In the genomic region with DNA sequence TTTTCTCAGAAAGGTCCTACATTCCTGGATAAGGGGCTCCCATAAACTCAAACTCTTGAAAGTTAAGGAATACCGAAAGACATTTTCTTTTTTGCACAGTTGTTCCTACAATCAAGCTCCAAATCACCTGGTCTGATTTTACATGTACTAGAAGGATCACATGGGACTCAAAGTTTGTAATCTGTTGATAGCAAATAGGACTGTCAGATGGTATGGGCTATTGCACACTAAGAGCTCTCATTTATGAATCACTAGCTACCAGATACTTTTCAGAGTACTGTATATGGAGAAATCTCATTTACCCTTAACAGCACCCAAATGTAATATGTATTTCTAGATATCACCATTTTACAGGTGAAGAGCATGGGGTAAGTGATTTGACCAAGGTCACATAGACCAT, we compare ENCODE assay signal across 35 cellular contexts.
"Had no signal": no experiment of that assay in that cellular context is flagged by ENCODE, and none has a peak within 500 bp of the region (broad histone marks: within the 10 kb centered on the region; RNA-seq: fewer than 3 reads in every experiment).

No MANE protein-coding gene starts in this region.

- H3K27ac ChIP-seq: adrenal gland, ascending aorta, brain microvascular endothelial cell, colonic mucosa, esophagus muscularis mucosa, foreskin keratinocyte, gastrocnemius medialis, heart left ventricle, WERI-Rb-1 had no signal

- H3K9me3 Mint-ChIP-seq: activated B cell treated with CpG ODN at 0.5 μM for 24 hours; activated naive CD4-positive, alpha-beta T cell treated with anti-CD3 and anti-CD28 coated beads for 36 hours; activated naive CD4-positive, alpha-beta T cell treated with anti-CD3 and anti-CD28 coated beads, Interleukin-2, amount 50 U/mL, for 24 hours; activated naive CD8-positive, alpha-beta T cell treated with anti-CD3 and anti-CD28 coated beads for 36 hours; activated naive CD8-positive, alpha-beta T cell treated with anti-CD3 and anti-CD28 coated beads, Interleukin-2, amount 50 U/mL, for 24 hours; activated T-helper 1 cell treated with anti-CD3 and anti-CD28 coated beads, Interleukin-12 subunit alpha, Interleukin-12 subunit beta, Interleukin-2, Interleukin-4 antibody, amounts not matched to agents 30 ng/mL and 10 ng/mL and 1 ng/mL, durations not matched to agents 14 hours and 24 hours and 36 hours; activated T-helper 2 cell treated with anti-CD3 and anti-CD28 coated beads, Interferon-gamma antibody, Interleukin-2, Interleukin-4, amounts not matched to agents 10 μg/mL and 5 μg/mL and 100 μg/mL, durations not matched to agents 14 hours and 24 hours and 36 hours; T-helper 2 cell treated with Interferon-gamma antibody and Interleukin-4, amounts not matched to agents 5 μg/mL and 100 μg/mL, for 36 hours had no signal

- H3K27me3 Mint-ChIP-seq: activated naive CD4-positive, alpha-beta T cell treated with anti-CD3 and anti-CD28 coated beads, Interleukin-2, amount 50 U/mL, for 24 hours had no signal

- H3K27ac Mint-ChIP-seq: activated B cell treated with CpG ODN at 0.5 μM for 24 hours; activated CD8-positive, alpha-beta memory T cell treated with anti-CD3 and anti-CD28 coated beads, Interleukin-2, amount 10 ng/mL, durations not matched to agents 7 days and 5 days; activated CD8-positive, alpha-beta T cell treated with anti-CD3 and anti-CD28 coated beads, Interleukin-2, amount 10 ng/mL, durations not matched to agents 7 days and 5 days; activated naive CD4-positive, alpha-beta T cell treated with anti-CD3 and anti-CD28 coated beads for 36 hours; activated naive CD4-positive, alpha-beta T cell treated with anti-CD3 and anti-CD28 coated beads, Interleukin-2, amount 50 U/mL, for 24 hours; activated naive CD8-positive, alpha-beta T cell treated with anti-CD3 and anti-CD28 coated beads for 36 hours; activated naive CD8-positive, alpha-beta T cell treated with anti-CD3 and anti-CD28 coated beads, Interleukin-2, amount 50 U/mL, for 24 hours; activated T-helper 1 cell treated with anti-CD3 and anti-CD28 coated beads, Interleukin-12 subunit alpha, Interleukin-12 subunit beta, Interleukin-2, Interleukin-4 antibody, amounts not matched to agents 30 ng/mL and 10 ng/mL and 1 ng/mL, durations not matched to agents 14 hours and 24 hours and 36 hours; activated T-helper 2 cell treated with anti-CD3 and anti-CD28 coated beads, Interferon-gamma antibody, Interleukin-2, Interleukin-4, amounts not matched to agents 10 μg/mL and 5 μg/mL and 100 μg/mL, durations not matched to agents 14 hours and 24 hours and 36 hours; T-helper 17 cell; T-helper 2 cell treated with Interferon-gamma antibody and Interleukin-4, amounts not matched to agents 5 μg/mL and 100 μg/mL, for 36 hours had no signal

- H3K4me3 Mint-ChIP-seq: activated B cell treated with CpG ODN at 0.5 μM for 24 hours; activated CD8-positive, alpha-beta memory T cell treated with anti-CD3 and anti-CD28 coated beads, Interleukin-2, amount 10 ng/mL, durations not matched to agents 7 days and 5 days; activated CD8-positive, alpha-beta T cell treated with anti-CD3 and anti-CD28 coated beads, Interleukin-2, amount 10 ng/mL, durations not matched to agents 7 days and 5 days; activated naive CD4-positive, alpha-beta T cell treated with anti-CD3 and anti-CD28 coated beads for 36 hours; activated naive CD4-positive, alpha-beta T cell treated with anti-CD3 and anti-CD28 coated beads, Interleukin-2, amount 50 U/mL, for 24 hours; activated naive CD8-positive, alpha-beta T cell treated with anti-CD3 and anti-CD28 coated beads for 36 hours; activated naive CD8-positive, alpha-beta T cell treated with anti-CD3 and anti-CD28 coated beads, Interleukin-2, amount 50 U/mL, for 24 hours; activated T-helper 1 cell treated with anti-CD3 and anti-CD28 coated beads, Interleukin-12 subunit alpha, Interleukin-12 subunit beta, Interleukin-2, Interleukin-4 antibody, amounts not matched to agents 30 ng/mL and 10 ng/mL and 1 ng/mL, durations not matched to agents 14 hours and 24 hours and 36 hours; T-helper 17 cell; T-helper 2 cell treated with Interferon-gamma antibody and Interleukin-4, amounts not matched to agents 5 μg/mL and 100 μg/mL, for 36 hours had no signal

- DNase-seq: activated B cell treated with CpG ODN at 0.5 μM for 24 hours; activated CD4-positive, alpha-beta T cell treated with anti-CD3 and anti-CD28 coated beads for 48 hours; activated CD4-positive, alpha-beta T cell treated with anti-CD3 and anti-CD28 coated beads, Interleukin-2, amount 50 U/mL, for 1 hour; activated CD4-positive, alpha-beta T cell treated with anti-CD3 and anti-CD28 coated beads, Interleukin-2, amount 50 U/mL, for 48 hours; activated CD8-positive, alpha-beta memory T cell treated with anti-CD3 and anti-CD28 coated beads, Interleukin-2, amount 10 ng/mL, durations not matched to agents 7 days and 5 days; activated CD8-positive, alpha-beta memory T cell treated with anti-CD3 and anti-CD28 coated beads, Interleukin-2, amount 50 U/mL, for 4 hours; activated CD8-positive, alpha-beta T cell treated with anti-CD3 and anti-CD28 coated beads, Interleukin-2, amount 10 ng/mL, durations not matched to agents 7 days and 5 days; activated effector memory CD4-positive, alpha-beta T cell treated with anti-CD3 and anti-CD28 coated beads, Interleukin-2, amount 50 U/mL, for 16 hours; activated naive CD4-positive, alpha-beta T cell treated with anti-CD3 and anti-CD28 coated beads for 36 hours; activated naive CD8-positive, alpha-beta T cell treated with anti-CD3 and anti-CD28 coated beads for 36 hours; activated naive CD8-positive, alpha-beta T cell treated with anti-CD3 and anti-CD28 coated beads, Interleukin-2, amount 50 U/mL, for 24 hours; activated T-cell treated with anti-CD3 and anti-CD28 coated beads, Interleukin-2, amount 50 U/mL, for 1 hour; activated T-cell treated with anti-CD3 and anti-CD28 coated beads, Interleukin-2, amount 50 U/mL, for 48 hours; adrenal gland; brain microvascular endothelial cell; caudate nucleus; colonic mucosa; effector CD8-positive, alpha-beta T cell; erythroblast; foreskin keratinocyte; gastrocnemius medialis; glutamatergic neuron; heart left ventricle; T-helper 1 cell; T-helper 17 cell; T1000; WERI-Rb-1 had no signal

- H3K9me3 ChIP-seq: adrenal gland, ascending aorta, colonic mucosa, esophagus muscularis mucosa, gastrocnemius medialis, heart left ventricle had no signal

- H3K4me1 Mint-ChIP-seq: activated B cell treated with CpG ODN at 0.5 μM for 24 hours; activated CD8-positive, alpha-beta memory T cell treated with anti-CD3 and anti-CD28 coated beads, Interleukin-2, amount 10 ng/mL, durations not matched to agents 7 days and 5 days; activated naive CD4-positive, alpha-beta T cell treated with anti-CD3 and anti-CD28 coated beads, Interleukin-2, amount 50 U/mL, for 24 hours; activated naive CD8-positive, alpha-beta T cell treated with anti-CD3 and anti-CD28 coated beads for 36 hours; activated naive CD8-positive, alpha-beta T cell treated with anti-CD3 and anti-CD28 coated beads, Interleukin-2, amount 50 U/mL, for 24 hours had no signal

- H3K27me3 ChIP-seq: adrenal gland, ascending aorta, brain microvascular endothelial cell, colonic mucosa, esophagus muscularis mucosa, foreskin keratinocyte, gastrocnemius medialis, heart left ventricle had no signal

- H3K4me3 ChIP-seq: adrenal gland, ascending aorta, colonic mucosa, esophagus muscularis mucosa, gastrocnemius medialis, heart left ventricle had no signal

- H3K36me3 Mint-ChIP-seq: activated CD8-positive, alpha-beta memory T cell treated with anti-CD3 and anti-CD28 coated beads, Interleukin-2, amount 10 ng/mL, durations not matched to agents 7 days and 5 days; activated naive CD4-positive, alpha-beta T cell treated with anti-CD3 and anti-CD28 coated beads, Interleukin-2, amount 50 U/mL, for 24 hours; activated naive CD8-positive, alpha-beta T cell treated with anti-CD3 and anti-CD28 coated beads for 36 hours had no signal

- H3K4me1 ChIP-seq: adrenal gland, colonic mucosa, foreskin keratinocyte had no signal

- ATAC-seq: activated CD4-positive, CD25-positive, alpha-beta regulatory T cell treated with anti-CD3 and anti-CD28 coated beads, Interleukin-2, amount 50 U/mL, for 24 hours; activated CD8-positive, alpha-beta memory T cell treated with anti-CD3 and anti-CD28 coated beads, Interleukin-2, amount 10 ng/mL, durations not matched to agents 7 days and 5 days; activated CD8-positive, alpha-beta T cell treated with anti-CD3 and anti-CD28 coated beads, Interleukin-2, amount 10 ng/mL, durations not matched to agents 7 days and 5 days; activated naive CD8-positive, alpha-beta T cell treated with anti-CD3 and anti-CD28 coated beads, Interleukin-2, amount 50 U/mL, for 24 hours; foreskin keratinocyte; gastrocnemius medialis; heart left ventricle; T-helper 17 cell had no signal

- H3K36me3 ChIP-seq: adrenal gland, brain microvascular endothelial cell, colonic mucosa, esophagus muscularis mucosa, gastrocnemius medialis, heart left ventricle, WERI-Rb-1 had no signal

- FAIRE-seq: endometrium had no signal
